Comparison of ENCODE assay signal across 19 cellular contexts in genomic region chr5:79686799-79687198, GRCh38.
"Had no signal": no experiment of that assay in that cellular context is flagged by ENCODE, and none has a peak within 500 bp of the region (broad histone marks: within the 10 kb centered on the region; RNA-seq: fewer than 3 reads in every experiment).

No MANE protein-coding gene starts in this region.

- H3K27me3 Mint-ChIP-seq: memory B cell; natural killer cell treated with Interleukin-12 subunit alpha and Interleukin-12 subunit beta and Interleukin-15 and Interleukin-18, amount 100 ng/mL, for 72 hours had no signal

- ATAC-seq: activated CD8-positive, alpha-beta T cell treated with anti-CD3 and anti-CD28 coated beads, Interleukin-2, amount 10 ng/mL, durations not matched to agents 7 days and 5 days; left ventricle myocardium superior; natural killer cell treated with Interleukin-12 subunit alpha and Interleukin-12 subunit beta and Interleukin-15 and Interleukin-18, amount 100 ng/mL, for 72 hours had no signal

- H3K27ac Mint-ChIP-seq: activated CD8-positive, alpha-beta T cell treated with anti-CD3 and anti-CD28 coated beads, Interleukin-2, amount 10 ng/mL, durations not matched to agents 7 days and 5 days; activated T-helper 1 cell treated with anti-CD3 and anti-CD28 coated beads, Interleukin-12 subunit alpha, Interleukin-12 subunit beta, Interleukin-2, Interleukin-4 antibody, amounts not matched to agents 30 ng/mL and 10 ng/mL and 1 ng/mL, durations not matched to agents 14 hours and 24 hours and 36 hours; memory B cell; natural killer cell treated with Interleukin-12 subunit alpha and Interleukin-12 subunit beta and Interleukin-15 and Interleukin-18, amount 100 ng/mL, for 72 hours; T-helper 1 cell treated with Interleukin-12 subunit alpha and Interleukin-12 subunit beta and Interleukin-4 antibody, amounts not matched to agents 30 μg/mL and 1 μg/mL, for 36 hours had no signal

- DNase-seq: activated CD4-positive, alpha-beta T cell treated with anti-CD3 and anti-CD28 coated beads for 48 hours; activated CD8-positive, alpha-beta memory T cell treated with anti-CD3 and anti-CD28 coated beads, Interleukin-2, amount 50 U/mL, for 4 hours; activated CD8-positive, alpha-beta T cell treated with anti-CD3 and anti-CD28 coated beads, Interleukin-2, amount 10 ng/mL, durations not matched to agents 7 days and 5 days; activated naive CD4-positive, alpha-beta T cell; hypothalamus; left ventricle myocardium superior; stimulated activated CD4-positive, alpha-beta T cell treated with anti-CD3 and anti-CD28 coated beads, Interleukin-15, amount 100 ng/mL, for 24 hours; stimulated activated CD4-positive, alpha-beta T cell treated with anti-CD3 and anti-CD28 coated beads, Interleukin-4, amount 100 ng/mL, for 1 hour; stimulated activated naive CD4-positive, alpha-beta T cell treated with Interleukin-2 at 50 U/mL for 16 hours; trophoblast cell had no signal

- H3K9me3 ChIP-seq: esophagus muscularis mucosa, right atrium auricular region, suprapubic skin had no signal

- H3K4me1 Mint-ChIP-seq: memory B cell had no signal

- H3K4me3 ChIP-seq: cardiac muscle cell, esophagus muscularis mucosa, right atrium auricular region, skin epidermis, suprapubic skin had no signal

- H3K27ac ChIP-seq: esophagus muscularis mucosa, right atrium auricular region, skin epidermis, suprapubic skin had no signal

- H3K9me3 Mint-ChIP-seq: activated T-helper 1 cell treated with anti-CD3 and anti-CD28 coated beads, Interleukin-12 subunit alpha, Interleukin-12 subunit beta, Interleukin-2, Interleukin-4 antibody, amounts not matched to agents 30 ng/mL and 10 ng/mL and 1 ng/mL, durations not matched to agents 14 hours and 24 hours and 36 hours; natural killer cell treated with Interleukin-12 subunit alpha and Interleukin-12 subunit beta and Interleukin-15 and Interleukin-18, amount 100 ng/mL, for 72 hours; T-helper 1 cell treated with Interleukin-12 subunit alpha and Interleukin-12 subunit beta and Interleukin-4 antibody, amounts not matched to agents 30 μg/mL and 1 μg/mL, for 36 hours had no signal

- H3K4me3 Mint-ChIP-seq: activated CD8-positive, alpha-beta T cell treated with anti-CD3 and anti-CD28 coated beads, Interleukin-2, amount 10 ng/mL, durations not matched to agents 7 days and 5 days; activated T-helper 1 cell treated with anti-CD3 and anti-CD28 coated beads, Interleukin-12 subunit alpha, Interleukin-12 subunit beta, Interleukin-2, Interleukin-4 antibody, amounts not matched to agents 30 ng/mL and 10 ng/mL and 1 ng/mL, durations not matched to agents 14 hours and 24 hours and 36 hours; memory B cell; natural killer cell treated with Interleukin-12 subunit alpha and Interleukin-12 subunit beta and Interleukin-15 and Interleukin-18, amount 100 ng/mL, for 72 hours; T-helper 1 cell treated with Interleukin-12 subunit alpha and Interleukin-12 subunit beta and Interleukin-4 antibody, amounts not matched to agents 30 μg/mL and 1 μg/mL, for 36 hours had no signal

- H3K27me3 ChIP-seq: cardiac muscle cell, esophagus muscularis mucosa, right atrium auricular region, suprapubic skin had no signal
